ENCODE assay signal across 5 cellular contexts in genomic region chr4:67381406-67381804, GRCh38.
DNase-seq lines count a peak whose midpoint lies in the region; ATAC-seq and TF ChIP-seq lines count a peak whose summit lies in the region.
"Not testable (repeated sequence)": the region's sequence is repeated elsewhere in the genome, so short reads cannot be mapped to it uniquely, and the experiment has no call there.

No MANE protein-coding gene starts in this region.

- H3K36me3 Mint-ChIP-seq in CD14-positive monocyte; chondrocyte (ENCODE audit: low read depth): not testable (repeated sequence)

- not testable (repeated sequence) for TF ChIP-seq CTCF in CD14-positive monocyte (IDR thresholded peaks at IDR 0.05); chondrocyte (IDR thresholded peaks at IDR 0.05)

- ATAC-seq in left cardiac atrium, result not testable (repeated sequence)

- DNase-seq in CD14-positive monocyte (ENCODE audit: low spot score) (peak; percentile 42), activated gamma-delta T cell (lab: John Stamatoyannopoulos, UW) (peak; percentile 8), chondrocyte (ENCODE audit: low spot score) (peak; percentile 81), left cardiac atrium (peak; percentile 10), posterior vena cava (ENCODE audit: low spot score) (peak; percentile 70)

- intact Hi-C loops in CD14-positive monocyte (cut with micrococcal nuclease); left cardiac atrium (cut with DNase I); posterior vena cava (cut with DNase I): not testable (repeated sequence)

- peaks cover 4 to 18% (median 8%) of the 10 kb centered on the region in 7 donors for H3K9me3 Mint-ChIP-seq in CD14-positive monocyte
- not testable (repeated sequence) for H3K9me3 Mint-ChIP-seq in chondrocyte (ENCODE audit: low read depth)

- H3K4me1 Mint-ChIP-seq in CD14-positive monocyte; chondrocyte (ENCODE audit: low read depth): not testable (repeated sequence)

- H3K4me3 Mint-ChIP-seq in CD14-positive monocyte; chondrocyte (ENCODE audit: unreplicated experiment): not testable (repeated sequence)

- H3K27me3 Mint-ChIP-seq in CD14-positive monocyte (ENCODE audit: low read depth in 3 of 3); chondrocyte (ENCODE audit: low read depth): not testable (repeated sequence)

- H3K27ac Mint-ChIP-seq in CD14-positive monocyte; chondrocyte (ENCODE audit: unreplicated experiment): not testable (repeated sequence)

Comparison
In these comparisons a context has a peak if more than half of its experiments do, and no peak if none do; other contexts are left out.
1. DNase-seq: peak in every context shown above with its lines; median percentile 81 in chondrocyte; 70 in posterior vena cava; 42 in CD14-positive monocyte; 10 in left cardiac atrium; 8 in activated gamma-delta T cell.